30 cellular contexts compared by ENCODE assay signal in the genomic region with DNA sequence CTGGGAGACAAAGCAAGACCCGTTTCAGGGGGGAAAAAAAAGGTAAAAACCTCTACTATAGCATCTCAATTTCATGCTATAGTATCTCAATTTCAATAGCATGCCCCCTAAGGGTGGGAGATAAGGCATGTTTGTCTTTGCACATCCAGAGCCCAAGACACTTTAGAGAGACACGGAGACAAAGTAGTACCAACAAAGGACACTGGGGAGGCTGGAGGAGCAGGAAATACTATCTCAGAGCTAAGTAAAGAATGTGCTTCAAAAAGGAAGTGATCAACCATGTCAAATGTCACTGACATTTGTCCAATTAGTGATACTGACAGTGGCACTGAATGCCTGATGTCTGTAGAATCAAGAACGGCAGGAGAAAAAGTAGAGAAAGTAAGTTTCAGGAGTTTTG.
DNase-seq lines count a peak whose midpoint lies in the region; ATAC-seq, FAIRE-seq and TF ChIP-seq lines count a peak whose summit lies in the region.
"Had no signal": no experiment of that assay in that cellular context is flagged by ENCODE, and none has a peak within 500 bp of the region (broad histone marks: within the 10 kb centered on the region; RNA-seq: fewer than 3 reads in every experiment).

No MANE protein-coding gene starts in this region.

- no peaks in the 10 kb centered on the region for H3K27me3 Mint-ChIP-seq in H9 (ENCODE audit: low read depth)
- H3K27me3 Mint-ChIP-seq: activated naive CD8-positive, alpha-beta T cell treated with anti-CD3 and anti-CD28 coated beads, Interleukin-2, amount 10 ng/mL, durations not matched to agents 7 days and 5 days; stimulated activated naive CD8-positive, alpha-beta T cell treated with anti-CD3 and anti-CD28 coated beads, Interleukin-15, Interleukin-2, amounts not matched to agents 100 ng/mL and 50 ng/mL, for 24 hours had no signal

- H2BK15ac ChIP-seq in H9 (ENCODE audit: low read depth, low read length), result no peak overlapping the region
- no peak overlapping the region for H2BK15ac ChIP-seq in H1 (ENCODE audit: low read length)

- TF ChIP-seq POLR2A in H1 (IDR thresholded peaks at IDR 0.05; ENCODE audit: control extremely low read depth in 1 of 2, low read depth in 2 of 2, low read length in 2 of 2), result no peak

- H3K9ac ChIP-seq in BLaER1 (no peak overlapping the region), H9 (ENCODE audit: extremely low read depth, insufficient read length, low read length) (no peak overlapping the region), H1 (replicated peaks in 1 of 4; ENCODE audit: extremely low read depth in 1 of 4, low read depth in 3 of 4, low read length in 3 of 4) (no peak overlapping the region), MM.1S (ENCODE audit: low read length) (no peak overlapping the region)
- H3K9ac ChIP-seq: KMS-11 had no signal

- H2AK5ac ChIP-seq in H9 (ENCODE audit: insufficient read length, low read length) (no peak overlapping the region), H1 (ENCODE audit: low read depth, low read length) (no peak overlapping the region)

- H2BK12ac ChIP-seq in H9 (ENCODE audit: insufficient read length, low read depth, low read length), result no peak overlapping the region
- no peak overlapping the region for H2BK12ac ChIP-seq in H1 (ENCODE audit: low read depth, low read length)

- TF ChIP-seq RAD21 in H1 (IDR thresholded peaks at IDR 0.05 in 1 of 2, conservative IDR thresholded peaks at IDR 0.05 in 1 of 2; ENCODE audit: low read depth in 2 of 2, low read length in 2 of 2), result peak; percentile 20 to 35; a peak in 2 of 4 replicates

- H2BK20ac ChIP-seq in H9 (ENCODE audit: low read depth, low read length, poor library complexity, severe bottlenecking), result no peak overlapping the region
- H2BK20ac ChIP-seq in H1 (ENCODE audit: low read length), result no peak overlapping the region

- H4K8ac ChIP-seq in H9 (replicated peaks; ENCODE audit: insufficient read length, low read depth, low read length) (no peak overlapping the region), H1 (ENCODE audit: extremely low read depth, insufficient read depth, low read length) (no peak overlapping the region)

- H4K91ac ChIP-seq in H9 (ENCODE audit: insufficient read length, low read depth, low read length) (no peak overlapping the region), H1 (replicated peaks; ENCODE audit: insufficient read length, low read length) (no peak overlapping the region)

- H3K27me3 ChIP-seq in BLaER1 (no peaks in the 10 kb centered on the region), H9 (ENCODE audit: insufficient read depth, low read length) (no peaks in the 10 kb centered on the region), H1 (replicated peaks in 1 of 4; ENCODE audit: control insufficient read depth in 3 of 4, extremely low read depth in 1 of 4, insufficient read depth in 3 of 4, low read length in 3 of 4) (no peaks in the 10 kb centered on the region), MM.1S (replicated peaks; ENCODE audit: insufficient read depth, low read length) (no peaks in the 10 kb centered on the region)
- H3K27me3 ChIP-seq: ascending aorta, cardiac muscle cell, MG63, testis, uterus had no signal

- no peak overlapping the region for H3T11ph ChIP-seq in H9 (ENCODE audit: low read length)

- no peak overlapping the region for H3K18ac ChIP-seq in H9 (ENCODE audit: insufficient read length, low read depth, low read length)
- H3K18ac ChIP-seq in H1 (ENCODE audit: extremely low read depth, low read length), result no peak overlapping the region

- H3K79me2 ChIP-seq in H9 (ENCODE audit: insufficient read depth, low read length), result peaks cover 2% of the 10 kb centered on the region; the same call in 1 of the 2 replicates
- peaks cover 0 to 39% of the 10 kb centered on the region in 2 experiments; a peak in 3 of 4 replicates for H3K79me2 ChIP-seq in H1 (ENCODE audit: control insufficient read depth in 1 of 2, insufficient read depth in 2 of 2, low read length in 2 of 2)
- no peaks in the 10 kb centered on the region for H3K79me2 ChIP-seq in MM.1S (ENCODE audit: low read length)

- peak; percentile 7 for FAIRE-seq in H1 (lab: Jason Lieb, UNC)
- FAIRE-seq: colon, GM12891 had no signal

- ATAC-seq in stimulated activated effector memory CD8-positive, alpha-beta T cell treated with anti-CD3 and anti-CD28 coated beads, Interleukin-12 subunit alpha, Interleukin-12 subunit beta, amount 100 ng/mL, for 72 hours, result no peak
- no peak for ATAC-seq in HG03469 (IDR thresholded peaks at IDR 0.05; ENCODE audit: unreplicated experiment)
- ATAC-seq: activated CD4-positive, CD25-positive, alpha-beta regulatory T cell treated with anti-CD3 and anti-CD28 coated beads, Interleukin-2, amount 50 U/mL, for 24 hours; PC-3 had no signal

- H3K4me1 ChIP-seq in BLaER1 (peaks cover 20% of the 10 kb centered on the region), H9 (ENCODE audit: insufficient read depth, low read length) (no peaks in the 10 kb centered on the region), H1 (replicated peaks in 1 of 4; ENCODE audit: control insufficient read depth in 3 of 4, insufficient read depth in 4 of 4, low read length in 3 of 4) (no peaks in the 10 kb centered on the region), MM.1S (ENCODE audit: low read length) (peaks cover 8% of the 10 kb centered on the region)
- H3K4me1 ChIP-seq: ascending aorta, testis, uterus had no signal

- no peak overlapping the region for H3K4me3 ChIP-seq in BLaER1
- no peak overlapping the region for H3K4me3 ChIP-seq in H1 (ENCODE audit: extremely low read depth in 1 of 4, insufficient read depth in 2 of 4, low read depth in 3 of 4, low read length in 4 of 4)
- no peak overlapping the region for H3K4me3 ChIP-seq in MM.1S (ENCODE audit: low read length)
- H3K4me3 ChIP-seq: ascending aorta, cardiac muscle cell, MG63, SK-N-MC, skin epidermis, testis, uterus had no signal

- no peak for DNase-seq in H9
- no peak for DNase-seq in H1 (ENCODE audit: low read depth in 1 of 2, low spot score in 2 of 2)
- DNase-seq in stimulated activated effector memory CD8-positive, alpha-beta T cell treated with anti-CD3 and anti-CD28 coated beads, Interleukin-12 subunit alpha, Interleukin-12 subunit beta, amount 100 ng/mL, for 72 hours (ENCODE audit: low spot score in 2 of 2), result no peak
- no peak for DNase-seq in MM.1S
- no peak for DNase-seq in AG20443 (ENCODE audit: low spot score)
- DNase-seq: activated naive CD8-positive, alpha-beta T cell treated with anti-CD3 and anti-CD28 coated beads, Interleukin-2, amount 10 ng/mL, durations not matched to agents 7 days and 5 days; Calu3; H7; hippocampal formation; mesenchymal stem cell; MG63; NCI-H1417 treated with DMSO at 0.1 percent for 48 hours; NCI-H2081; NCI-H526; NK-92 treated with Interleukin-12 subunit alpha and Interleukin-12 subunit beta, amount 100 ng/mL, for 24 hours; PC-3; testis; uterus had no signal

- H3K36me3 ChIP-seq in BLaER1 (peaks cover 16% of the 10 kb centered on the region), H1 (ENCODE audit: control insufficient read depth in 2 of 4, insufficient read depth in 4 of 4, low read length in 3 of 4) (peaks cover 0 to 71% (median 27%) of the 10 kb centered on the region in 4 experiments; a peak in 7 of 8 replicates), MM.1S (replicated peaks; ENCODE audit: insufficient read depth, low read length) (no peaks in the 10 kb centered on the region)
- H3K36me3 ChIP-seq: uterus had no signal

- H3K9me3 ChIP-seq in BLaER1 (no peaks in the 10 kb centered on the region), H9 (ENCODE audit: control insufficient read depth, low read depth, low read length) (no peaks in the 10 kb centered on the region), H1 (ENCODE audit: insufficient read depth in 2 of 2, low read depth in 1 of 2, low read length in 1 of 2) (no peaks in the 10 kb centered on the region), MM.1S (replicated peaks; ENCODE audit: insufficient read depth, low read length) (no peaks in the 10 kb centered on the region)
- H3K9me3 ChIP-seq: ascending aorta, MG63, testis, uterus had no signal

- TF ChIP-seq CTCF in H9 (conservative IDR thresholded peaks at IDR 0.05) (peak; percentile 39; the same call in 1 of the 3 replicates), H1 (IDR thresholded peaks at IDR 0.05; ENCODE audit: control extremely low read depth in 1 of 3, insufficient read depth in 1 of 3, low read depth in 1 of 3, low read length in 3 of 3) (peak in 1 of 3 experiments; percentile 22; a peak in 1 of 4 replicates), MM.1S (IDR thresholded peaks at IDR 0.05; ENCODE audit: low read length) (no peak)

- H2BK5ac ChIP-seq in H9 (ENCODE audit: insufficient read length, low read length) (no peak overlapping the region), H1 (ENCODE audit: low read depth, low read length) (no peak overlapping the region)

- no peak overlapping the region for H4K5ac ChIP-seq in H9 (ENCODE audit: insufficient read length, low read depth, low read length)
- H4K5ac ChIP-seq in H1 (ENCODE audit: insufficient read length, low read depth, low read length), result no peak overlapping the region

- H3K4me3 Mint-ChIP-seq in H9, result no peak overlapping the region
- H3K4me3 Mint-ChIP-seq in stimulated activated effector memory CD8-positive, alpha-beta T cell treated with anti-CD3 and anti-CD28 coated beads, Interleukin-12 subunit alpha, Interleukin-12 subunit beta, amount 100 ng/mL, for 72 hours, result no peak overlapping the region
- H3K4me3 Mint-ChIP-seq: activated naive CD8-positive, alpha-beta T cell treated with anti-CD3 and anti-CD28 coated beads, Interleukin-2, amount 10 ng/mL, durations not matched to agents 7 days and 5 days; stimulated activated naive CD8-positive, alpha-beta T cell treated with anti-CD3 and anti-CD28 coated beads, Interleukin-15, Interleukin-2, amounts not matched to agents 100 ng/mL and 50 ng/mL, for 24 hours; T-helper 1 cell treated with Interleukin-12 subunit alpha and Interleukin-12 subunit beta and Interleukin-4 antibody, amounts not matched to agents 30 μg/mL and 1 μg/mL, for 36 hours had no signal

- no peaks in the 10 kb centered on the region for H3K79me1 ChIP-seq in H9 (ENCODE audit: insufficient read depth, low read depth, low read length, poor library complexity, severe bottlenecking)
- H3K79me1 ChIP-seq in H1 (ENCODE audit: low read depth, low read length), result no peaks in the 10 kb centered on the region

- H2AFZ ChIP-seq in H9 (ENCODE audit: low read length) (no peak overlapping the region), H1 (ENCODE audit: low read length) (no peak overlapping the region), MM.1S (ENCODE audit: low read length) (no peak overlapping the region)

- CTCF ChIA-PET in H1 (lab: Charles Lee; ENCODE audit: partially characterized antibody), result interaction anchor here (0.9 to 5.4 kb wide), 12 partner anchors 9 to 224 kb away, joined by 3 to 41 read pairs (median 5); no protein-coding TSS in a partner anchor

- H3K14ac ChIP-seq in H9 (ENCODE audit: insufficient read depth, low read length), result no peak overlapping the region
- no peak overlapping the region for H3K14ac ChIP-seq in H1 (ENCODE audit: insufficient read length)

- H3K27ac ChIP-seq in BLaER1 (no peak overlapping the region), H9 (ENCODE audit: insufficient read length, low read depth, low read length) (no peak overlapping the region), H1 (ENCODE audit: low read depth, low read length) (no peak overlapping the region), MM.1S (ENCODE audit: low read length) (no peak overlapping the region)
- H3K27ac ChIP-seq: ascending aorta, cardiac muscle cell, KMS-11, SK-N-MC, skin epidermis, testis, uterus had no signal

- H3K4me2 ChIP-seq in BLaER1 (peak overlapping the region; percentile 23; the same call in 1 of the 2 replicates), H9 (ENCODE audit: insufficient read depth, insufficient read length, low read length) (no peak overlapping the region), H1 (ENCODE audit: insufficient read depth in 1 of 2, low read depth in 2 of 2, low read length in 2 of 2) (no peak overlapping the region), MM.1S (ENCODE audit: low read depth, low read length) (no peak overlapping the region)
- H3K4me2 ChIP-seq: KMS-11 had no signal

- H4K20me1 ChIP-seq in BLaER1 (no peaks in the 10 kb centered on the region), H9 (ENCODE audit: control insufficient read depth, insufficient read depth, insufficient read length) (no peaks in the 10 kb centered on the region), H1 (replicated peaks in 1 of 2; ENCODE audit: control insufficient read depth in 1 of 2, insufficient read depth in 2 of 2, low read length in 2 of 2) (peaks cover 1 to 5% of the 10 kb centered on the region in 2 experiments), MM.1S (ENCODE audit: insufficient read depth, low read length) (no peaks in the 10 kb centered on the region)

- TF ChIP-seq EP300 in H1 (IDR thresholded peaks at IDR 0.05; ENCODE audit: borderline replicate concordance in 1 of 2, low read depth in 2 of 2, low read length in 2 of 2), result no peak

- peaks cover 14% of the 10 kb centered on the region for H3F3A ChIP-seq in MM.1S (ENCODE audit: insufficient read depth, low read length)

- POLR2A ChIA-PET in H1 (lab: Charles Lee; ENCODE audit: partially characterized antibody), result interaction anchor here (1.2 to 1.4 kb wide), 3 partner anchors 10 kb away, joined by 4 to 8 read pairs (median 5); no protein-coding TSS in a partner anchor

- H3K23ac ChIP-seq in H9 (ENCODE audit: insufficient read length, low read depth, low read length) (no peak overlapping the region), H1 (ENCODE audit: insufficient read length) (no peak overlapping the region)

- H2BK120ac ChIP-seq in H9 (ENCODE audit: low read depth, low read length, poor library complexity, severe bottlenecking) (no peak overlapping the region), H1 (replicated peaks; ENCODE audit: low read depth, low read length) (no peak overlapping the region)

- peaks cover 25 to 66% (median 65%) of the 10 kb centered on the region in 3 experiments; a peak in 6 of 7 replicates for H3K36me3 Mint-ChIP-seq in H9 (ENCODE audit: insufficient read depth in 1 of 3, low read depth in 3 of 3)
- H3K36me3 Mint-ChIP-seq in stimulated activated effector memory CD8-positive, alpha-beta T cell treated with anti-CD3 and anti-CD28 coated beads, Interleukin-12 subunit alpha, Interleukin-12 subunit beta, amount 100 ng/mL, for 72 hours, result peaks cover 70% of the 10 kb centered on the region

- H3K4ac ChIP-seq in H9 (ENCODE audit: low read depth, low read length) (no peak overlapping the region), H1 (replicated peaks; ENCODE audit: insufficient read length, low read depth, low read length) (no peak overlapping the region)

- no peak overlapping the region for H3K56ac ChIP-seq in H9 (ENCODE audit: insufficient read length, low read depth, low read length)
- H3K56ac ChIP-seq in H1 (replicated peaks; ENCODE audit: insufficient read length, low read depth, low read length), result no peak overlapping the region

- H3K23me2 ChIP-seq in H9 (ENCODE audit: insufficient read length, low read depth, low read length, poor library complexity, severe bottlenecking) (no peaks in the 10 kb centered on the region), H1 (ENCODE audit: low read depth, low read length) (no peaks in the 10 kb centered on the region)

- peak overlapping the region in 1 of 3 experiments; percentile 32; a peak in 1 of 7 replicates for H3K27ac Mint-ChIP-seq in H9
- H3K27ac Mint-ChIP-seq in stimulated activated effector memory CD8-positive, alpha-beta T cell treated with anti-CD3 and anti-CD28 coated beads, Interleukin-12 subunit alpha, Interleukin-12 subunit beta, amount 100 ng/mL, for 72 hours, result peak overlapping the region; percentile 0
- H3K27ac Mint-ChIP-seq: activated naive CD8-positive, alpha-beta T cell treated with anti-CD3 and anti-CD28 coated beads, Interleukin-2, amount 10 ng/mL, durations not matched to agents 7 days and 5 days; stimulated activated naive CD8-positive, alpha-beta T cell treated with anti-CD3 and anti-CD28 coated beads, Interleukin-15, Interleukin-2, amounts not matched to agents 100 ng/mL and 50 ng/mL, for 24 hours; T-helper 1 cell treated with Interleukin-12 subunit alpha and Interleukin-12 subunit beta and Interleukin-4 antibody, amounts not matched to agents 30 μg/mL and 1 μg/mL, for 36 hours had no signal

- H3K9me2 ChIP-seq in MM.1S (replicated peaks; ENCODE audit: insufficient read depth, low read length), result no peaks in the 10 kb centered on the region

- no peaks in the 10 kb centered on the region for H3K9me3 Mint-ChIP-seq in H9
- H3K9me3 Mint-ChIP-seq in stimulated activated effector memory CD8-positive, alpha-beta T cell treated with anti-CD3 and anti-CD28 coated beads, Interleukin-12 subunit alpha, Interleukin-12 subunit beta, amount 100 ng/mL, for 72 hours, result no peaks in the 10 kb centered on the region
- H3K9me3 Mint-ChIP-seq: activated naive CD8-positive, alpha-beta T cell treated with anti-CD3 and anti-CD28 coated beads, Interleukin-2, amount 10 ng/mL, durations not matched to agents 7 days and 5 days; stimulated activated naive CD8-positive, alpha-beta T cell treated with anti-CD3 and anti-CD28 coated beads, Interleukin-15, Interleukin-2, amounts not matched to agents 100 ng/mL and 50 ng/mL, for 24 hours; T-helper 1 cell treated with Interleukin-12 subunit alpha and Interleukin-12 subunit beta and Interleukin-4 antibody, amounts not matched to agents 30 μg/mL and 1 μg/mL, for 36 hours had no signal

- H3K4me1 Mint-ChIP-seq in H9, result peaks cover 0 to 3% of the 10 kb centered on the region in 2 experiments; a peak in 1 of 4 replicates
- peaks cover 31% of the 10 kb centered on the region for H3K4me1 Mint-ChIP-seq in stimulated activated effector memory CD8-positive, alpha-beta T cell treated with anti-CD3 and anti-CD28 coated beads, Interleukin-12 subunit alpha, Interleukin-12 subunit beta, amount 100 ng/mL, for 72 hours

- WGBS in H9 (ENCODE audit: extremely low coverage, insufficient read length, low lambda C conversion rate), result no CpG with 5 or more reads among the region's 3 CpGs
- WGBS in H1 (ENCODE audit: extremely low coverage in 1 of 2, insufficient coverage in 1 of 2, insufficient read length in 1 of 2, insufficient replicate concordance in 2 of 2, low coverage in 1 of 2, low lambda C conversion rate in 2 of 2, missing lambda C conversion rate in 1 of 2), 2 experiments, result 93% methylated on average over 3 of the region's 3 CpGs; no CpG with 5 or more reads in 1 of the 2 experiments
